ENCODE assay signal across 16 cellular contexts in genomic region chr1:170310014-170310405, GRCh38.
A peak's percentile ranks its signal among the peaks of the same experiment; 100 is the strongest.
DNase-seq lines count a peak whose midpoint lies in the region; ATAC-seq and TF ChIP-seq lines count a peak whose summit lies in the region.
"Had no signal": no experiment of that assay in that cellular context is flagged by ENCODE, and none has a peak within 500 bp of the region (broad histone marks: within the 10 kb centered on the region; RNA-seq: fewer than 3 reads in every experiment).

No MANE protein-coding gene starts in this region.

- POLR2A ChIA-PET in SK-N-SH (lab: Yijun Ruan, JAX), result no interaction called here

- DNase-seq in SK-N-SH (no peak), fibroblast of mammary gland (ENCODE audit: low read depth) (peak; percentile 38), vagina (ENCODE audit: extremely low spot score in 2 of 2) (no peak), NCI-H1417 treated with DMSO at 0.1 percent for 48 hours (lab: John Stamatoyannopoulos, UW) (no peak), COR-L47 (lab: John Stamatoyannopoulos, UW) (no peak)
- DNase-seq: DMS 273 treated with DMSO at 0.1 percent for 48 hours, GF-D8, KBM-7, NCI-H1105 treated with DMSO at 0.1 percent for 48 hours, NCI-H1694 treated with DMSO at 0.1 percent for 48 hours, NCI-H524, SHP77 had no signal

- ATAC-seq in GM19324 (IDR thresholded peaks at IDR 0.05; ENCODE audit: low FRiP score, unreplicated experiment), result no peak
- no peak for ATAC-seq in HG02642 (IDR thresholded peaks at IDR 0.05; ENCODE audit: poor library complexity, unreplicated experiment)

- H3K9me3 ChIP-seq in SK-N-SH, result no peaks in the 10 kb centered on the region
- H3K9me3 ChIP-seq in skeletal muscle satellite cell (replicated peaks; ENCODE audit: low read length), result no peaks in the 10 kb centered on the region
- H3K9me3 ChIP-seq in vagina, result no peaks in the 10 kb centered on the region
- H3K9me3 ChIP-seq: HAP-1 had no signal

- intact Hi-C loops in vagina (cut with DNase I), result no loop called here

- H3K36me3 ChIP-seq in SK-N-SH (replicated peaks in 1 of 2; ENCODE audit: control insufficient read depth in 1 of 2, insufficient read depth in 2 of 2, low read length in 1 of 2) (no peaks in the 10 kb centered on the region), skeletal muscle satellite cell (ENCODE audit: insufficient read depth, low read length) (no peaks in the 10 kb centered on the region), vagina (no peaks in the 10 kb centered on the region)
- H3K36me3 ChIP-seq: HAP-1 had no signal

- no peak for TF ChIP-seq POLR2A in vagina (IDR thresholded peaks at IDR 0.05)

- H3K4me3 ChIP-seq in SK-N-SH (ENCODE audit: low read depth in 2 of 2, low read length in 1 of 2) (no peak overlapping the region), fibroblast of mammary gland (ENCODE audit: control insufficient read depth, low read depth, low read length) (no peak overlapping the region), skeletal muscle satellite cell (ENCODE audit: low read length) (no peak overlapping the region), vagina (no peak overlapping the region)
- H3K4me3 ChIP-seq: HAP-1 had no signal

- no peaks in the 10 kb centered on the region for H3K79me2 ChIP-seq in SK-N-SH (ENCODE audit: insufficient read depth)

- H3K9ac ChIP-seq in SK-N-SH (peak overlapping the region; percentile 21; the same call in 1 of the 2 replicates), skeletal muscle satellite cell (ENCODE audit: low read depth, low read length) (no peak overlapping the region)

- H3F3A ChIP-seq in SK-N-SH (replicated peaks; ENCODE audit: insufficient read depth), result peaks cover 23% of the 10 kb centered on the region

- H3K27ac ChIP-seq in SK-N-SH (ENCODE audit: low read depth in 2 of 2, low read length in 1 of 2) (peak overlapping the region; percentile 82 to 96), vagina (peak overlapping the region; percentile 46)

- WGBS in SK-N-SH (ENCODE audit: low lambda C conversion rate), result 10% methylated on average over 1 of the region's 1 CpG

- H3K27me3 ChIP-seq in SK-N-SH (ENCODE audit: insufficient read depth) (no peaks in the 10 kb centered on the region), skeletal muscle satellite cell (ENCODE audit: control insufficient read depth, insufficient read depth, low read length) (no peaks in the 10 kb centered on the region), vagina (no peaks in the 10 kb centered on the region)

- H3K9me2 ChIP-seq in SK-N-SH, result no peaks in the 10 kb centered on the region

- TF ChIP-seq EP300 in SK-N-SH (IDR thresholded peaks at IDR 0.05; ENCODE audit: borderline replicate concordance in 1 of 2, low read depth in 1 of 2, low read length in 1 of 2), result no peak

- H3K4me1 ChIP-seq in SK-N-SH (ENCODE audit: control insufficient read depth in 1 of 2, insufficient read depth in 2 of 2, low read depth in 1 of 2, low read length in 1 of 2) (peaks cover 10 to 22% of the 10 kb centered on the region in 2 experiments; a peak in 3 of 4 replicates), skeletal muscle satellite cell (ENCODE audit: control insufficient read depth, insufficient read depth, low read length) (peaks cover 18% of the 10 kb centered on the region), vagina (peaks cover 9% of the 10 kb centered on the region)
- H3K4me1 ChIP-seq: HAP-1 had no signal

- peak overlapping the region; percentile 55; the same call in 1 of the 2 replicates for H2AFZ ChIP-seq in SK-N-SH (ENCODE audit: low read depth)

- H4K20me1 ChIP-seq in SK-N-SH (ENCODE audit: insufficient read depth), result no peaks in the 10 kb centered on the region

- H3K4me2 ChIP-seq in SK-N-SH (peak overlapping the region; percentile 77), skeletal muscle satellite cell (ENCODE audit: low read length) (peak overlapping the region; percentile 58)

- TF ChIP-seq CTCF in SK-N-SH (IDR thresholded peaks at IDR 0.05) (no peak), fibroblast of mammary gland (conservative IDR thresholded peaks at IDR 0.05; ENCODE audit: control insufficient read depth, insufficient read depth, low read depth, low read length) (no peak), vagina (IDR thresholded peaks at IDR 0.05) (no peak)

- TF ChIP-seq RAD21 in SK-N-SH (IDR thresholded peaks at IDR 0.05; ENCODE audit: low read length), result no peak

- CTCF ChIA-PET in SK-N-SH (lab: Yijun Ruan, JAX), result interaction anchor here (0.8 kb wide), 1 partner anchor 79 kb away, joined by 3 read pairs; no protein-coding TSS in a partner anchor

TF ChIP-seq in SK-N-SH, 30 proteins besides CTCF, POLR2A, EP300 and RAD21:
- TF ChIP-seq, protein P1, sequence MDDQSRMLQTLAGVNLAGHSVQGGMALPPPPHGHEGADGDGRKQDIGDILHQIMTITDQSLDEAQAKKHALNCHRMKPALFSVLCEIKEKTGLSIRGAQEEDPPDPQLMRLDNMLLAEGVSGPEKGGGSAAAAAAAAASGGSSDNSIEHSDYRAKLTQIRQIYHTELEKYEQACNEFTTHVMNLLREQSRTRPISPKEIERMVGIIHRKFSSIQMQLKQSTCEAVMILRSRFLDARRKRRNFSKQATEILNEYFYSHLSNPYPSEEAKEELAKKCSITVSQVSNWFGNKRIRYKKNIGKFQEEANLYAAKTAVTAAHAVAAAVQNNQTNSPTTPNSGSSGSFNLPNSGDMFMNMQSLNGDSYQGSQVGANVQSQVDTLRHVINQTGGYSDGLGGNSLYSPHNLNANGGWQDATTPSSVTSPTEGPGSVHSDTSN (IDR thresholded peaks at IDR 0.05), result no peak
- no peak for TF ChIP-seq MEF2A (IDR thresholded peaks at IDR 0.05; ENCODE audit: borderline replicate concordance, low read depth)
- TF ChIP-seq NRF1 (IDR thresholded peaks at IDR 0.05; ENCODE audit: low read depth, low read length), result no peak
- no peak for TF ChIP-seq USF1 (IDR thresholded peaks at IDR 0.05; ENCODE audit: borderline replicate concordance, low read depth)
- no peak for TF ChIP-seq YY1 (IDR thresholded peaks at IDR 0.05; ENCODE audit: low read depth)
- TF ChIP-seq FOXJ3 (CRISPR knock-in tag; IDR thresholded peaks at IDR 0.05), result no peak
- TF ChIP-seq ELF1 (IDR thresholded peaks at IDR 0.05), result no peak
- no peak for TF ChIP-seq RFX5 (IDR thresholded peaks at IDR 0.05; ENCODE audit: low read length)
- TF ChIP-seq GABPA (IDR thresholded peaks at IDR 0.05; ENCODE audit: low read depth), result no peak
- no peak for TF ChIP-seq MXI1 (IDR thresholded peaks at IDR 0.05; ENCODE audit: low read depth, low read length)
- TF ChIP-seq CHD2 (IDR thresholded peaks at IDR 0.05; ENCODE audit: low read length, partially characterized antibody), result no peak
TF ChIP-seq in SK-N-SH: peak in this region for 0.
